24 cellular contexts compared by ENCODE assay signal in the genomic region with DNA sequence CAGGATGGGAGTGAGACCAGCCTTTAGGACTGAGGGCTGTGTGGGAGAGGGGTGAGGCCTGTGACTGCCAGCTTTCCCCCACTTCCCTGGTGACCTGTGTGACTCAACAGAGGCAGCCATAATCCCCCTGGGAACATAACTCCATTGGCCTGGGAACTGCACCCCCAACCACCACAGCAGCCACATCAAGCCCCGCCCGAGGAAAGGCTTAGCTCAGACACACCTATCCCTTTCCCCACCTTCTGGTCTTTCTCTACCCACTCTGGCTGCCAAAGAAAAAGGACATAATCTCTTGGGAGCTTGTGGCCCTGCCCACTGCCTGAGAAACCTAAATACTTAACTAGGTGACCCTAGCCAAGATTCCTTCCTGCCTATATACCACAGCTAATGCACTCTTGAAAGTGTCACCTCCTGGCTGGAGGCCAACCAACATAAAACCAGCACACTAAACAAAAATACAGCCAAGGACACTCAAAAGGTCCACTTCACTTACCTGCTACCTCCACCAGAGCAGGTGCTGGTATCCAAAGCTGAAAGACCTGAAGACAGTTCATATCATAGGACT.
"Had no signal": no experiment of that assay in that cellular context is flagged by ENCODE, and none has a peak within 500 bp of the region (broad histone marks: within the 10 kb centered on the region; RNA-seq: fewer than 3 reads in every experiment).

No MANE protein-coding gene starts in this region.

- H3K4me3 Mint-ChIP-seq: activated CD4-positive, alpha-beta T cell treated with anti-CD3 and anti-CD28 coated beads, Interleukin-2, amount 10 ng/mL, durations not matched to agents 24 days and 14 days; activated CD8-positive, alpha-beta T cell treated with anti-CD3 and anti-CD28 coated beads for 36 hours; activated naive CD8-positive, alpha-beta T cell treated with anti-CD3 and anti-CD28 coated beads, Interleukin-2, amount 50 U/mL, for 24 hours; brain; endodermal cell; natural killer cell; stimulated activated memory B cell treated with anti-CD40 and anti-IgM and Interleukin-4, amounts not matched to agents 10 μg/mL and 1 μg/mL and 100 μg/mL, for 72 hours had no signal

- DNase-seq: activated CD4-positive, alpha-beta T cell treated with anti-CD3 and anti-CD28 coated beads, Interleukin-2, amount 10 ng/mL, durations not matched to agents 24 days and 14 days; activated CD4-positive, CD25-positive, alpha-beta regulatory T cell; activated CD8-positive, alpha-beta T cell treated with anti-CD3 and anti-CD28 coated beads for 36 hours; activated naive CD4-positive, alpha-beta T cell treated with Interleukin-2 at 50 U/mL for 16 hours; activated naive CD8-positive, alpha-beta T cell treated with anti-CD3 and anti-CD28 coated beads, Interleukin-2, amount 50 U/mL, for 24 hours; activated T-cell treated with anti-CD3 and anti-CD28 coated beads, Interleukin-2, amount 50 U/mL, for 1 hour; anterior cingulate cortex; central memory CD4-positive, alpha-beta T cell; dorsolateral prefrontal cortex; endodermal cell; foreskin melanocyte; glutamatergic neuron; hippocampal formation; islet precursor cell; left colon; lower lobe of right lung; natural killer cell; pancreas; right lobe of liver; stimulated activated CD4-positive, alpha-beta T cell treated with anti-CD3 and anti-CD28 coated beads, Interleukin-4, amount 100 ng/mL, for 1 hour; upper lobe of right lung had no signal

- H3K27me3 Mint-ChIP-seq: activated CD4-positive, alpha-beta T cell treated with anti-CD3 and anti-CD28 coated beads, Interleukin-2, amount 10 ng/mL, durations not matched to agents 24 days and 14 days had no signal

- H3K9me3 Mint-ChIP-seq: activated CD4-positive, alpha-beta T cell treated with anti-CD3 and anti-CD28 coated beads, Interleukin-2, amount 10 ng/mL, durations not matched to agents 24 days and 14 days had no signal

- H3K27ac Mint-ChIP-seq: activated CD4-positive, alpha-beta T cell treated with anti-CD3 and anti-CD28 coated beads, Interleukin-2, amount 10 ng/mL, durations not matched to agents 24 days and 14 days; activated CD8-positive, alpha-beta T cell treated with anti-CD3 and anti-CD28 coated beads for 36 hours; activated naive CD8-positive, alpha-beta T cell treated with anti-CD3 and anti-CD28 coated beads, Interleukin-2, amount 50 U/mL, for 24 hours; activated T-helper 2 cell treated with anti-CD3 and anti-CD28 coated beads, Interferon-gamma antibody, Interleukin-2, Interleukin-4, amounts not matched to agents 10 μg/mL and 5 μg/mL and 100 μg/mL, durations not matched to agents 14 hours and 24 hours and 36 hours; brain; endodermal cell; natural killer cell; stimulated activated memory B cell treated with anti-CD40 and anti-IgM and Interleukin-4, amounts not matched to agents 10 μg/mL and 1 μg/mL and 100 μg/mL, for 72 hours had no signal

- H3K4me1 Mint-ChIP-seq: activated CD4-positive, alpha-beta T cell treated with anti-CD3 and anti-CD28 coated beads, Interleukin-2, amount 10 ng/mL, durations not matched to agents 24 days and 14 days; activated naive CD8-positive, alpha-beta T cell treated with anti-CD3 and anti-CD28 coated beads, Interleukin-2, amount 50 U/mL, for 24 hours; brain; endodermal cell; natural killer cell; stimulated activated memory B cell treated with anti-CD40 and anti-IgM and Interleukin-4, amounts not matched to agents 10 μg/mL and 1 μg/mL and 100 μg/mL, for 72 hours had no signal

- H3K36me3 Mint-ChIP-seq: brain; natural killer cell; stimulated activated memory B cell treated with anti-CD40 and anti-IgM and Interleukin-4, amounts not matched to agents 10 μg/mL and 1 μg/mL and 100 μg/mL, for 72 hours had no signal

- ATAC-seq: activated CD8-positive, alpha-beta T cell treated with anti-CD3 and anti-CD28 coated beads for 36 hours; activated naive CD8-positive, alpha-beta T cell treated with anti-CD3 and anti-CD28 coated beads, Interleukin-2, amount 50 U/mL, for 24 hours; left colon; lower lobe of right lung; natural killer cell; pancreas; right lobe of liver; stimulated activated memory B cell treated with anti-CD40 and anti-IgM and Interleukin-4, amounts not matched to agents 10 μg/mL and 1 μg/mL and 100 μg/mL, for 72 hours; upper lobe of right lung had no signal
